Comparison of ENCODE assay signal across 1 cellular context in the genomic region with DNA sequence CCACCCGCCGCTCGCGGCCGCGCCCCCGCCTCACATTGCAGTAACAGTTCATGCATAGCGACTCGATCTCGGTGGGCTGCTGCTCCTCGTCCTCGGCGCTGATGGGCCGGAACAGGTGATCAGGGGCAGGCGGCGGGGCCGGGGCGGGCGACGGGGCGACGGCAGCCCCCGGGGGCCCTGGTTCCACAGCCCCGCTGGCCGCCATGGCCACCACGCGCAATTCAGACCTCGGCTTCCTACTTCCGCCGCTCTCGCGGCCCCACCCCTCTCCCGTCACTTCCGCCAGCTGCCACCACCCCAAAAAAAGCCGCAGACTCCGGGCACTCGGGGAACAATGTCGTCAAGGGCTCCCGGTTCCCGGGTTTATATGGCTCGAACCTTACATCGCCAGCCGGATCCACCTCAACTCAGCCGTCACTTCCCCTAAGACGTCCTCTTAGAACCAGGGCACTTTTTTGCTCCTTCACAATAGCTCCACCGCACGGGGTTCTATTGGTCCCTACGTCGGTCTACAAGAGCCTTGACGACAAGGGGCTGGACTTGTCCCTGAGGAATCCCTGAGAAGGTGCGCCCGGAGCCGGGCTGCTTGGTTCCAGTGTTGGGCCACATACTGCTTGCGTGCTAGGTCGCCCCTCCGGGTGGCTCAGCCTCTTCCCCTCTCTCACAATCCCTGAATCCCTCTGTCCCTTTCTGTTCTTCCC.
TF ChIP-seq lines count a peak whose summit lies in the region.

A gene with protein sequence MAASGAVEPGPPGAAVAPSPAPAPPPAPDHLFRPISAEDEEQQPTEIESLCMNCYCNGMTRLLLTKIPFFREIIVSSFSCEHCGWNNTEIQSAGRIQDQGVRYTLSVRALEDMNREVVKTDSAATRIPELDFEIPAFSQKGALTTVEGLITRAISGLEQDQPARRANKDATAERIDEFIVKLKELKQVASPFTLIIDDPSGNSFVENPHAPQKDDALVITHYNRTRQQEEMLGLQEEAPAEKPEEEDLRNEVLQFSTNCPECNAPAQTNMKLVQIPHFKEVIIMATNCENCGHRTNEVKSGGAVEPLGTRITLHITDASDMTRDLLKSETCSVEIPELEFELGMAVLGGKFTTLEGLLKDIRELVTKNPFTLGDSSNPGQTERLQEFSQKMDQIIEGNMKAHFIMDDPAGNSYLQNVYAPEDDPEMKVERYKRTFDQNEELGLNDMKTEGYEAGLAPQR (minus strand): TSS at position 238 of the 701 bp plus-strand sequence. CDS start 33 bp downstream, at position 205.

TF ChIP-seq in Ishikawa, 13 proteins besides CTCF, POLR2A, EP300 and RAD21 (continued from another document):
- TF ChIP-seq TEAD4 (IDR thresholded peaks at IDR 0.05) (no peak), FOXM1 (IDR thresholded peaks at IDR 0.05; ENCODE audit: borderline replicate concordance, low read depth) (no peak), TAF1 (IDR thresholded peaks at IDR 0.05; ENCODE audit: low read depth) (peak; percentile 84), NFIC (IDR thresholded peaks at IDR 0.05) (no peak), ZBTB7A (IDR thresholded peaks at IDR 0.05; ENCODE audit: low read depth) (peak; percentile 55; the same call in 1 of the 2 replicates)
TF ChIP-seq in Ishikawa: peak in this region for 6.
